ENCODE assay signal across 8 cellular contexts in genomic region chr17:4215882-4216411, GRCh38. TPM values are rescaled to one million over a fixed set of nuclear protein-coding genes. Genes with fewer than 3 reads are reported as not detected.
DNase-seq lines count a peak whose midpoint lies in the region; ATAC-seq and TF ChIP-seq lines count a peak whose summit lies in the region.

No MANE protein-coding gene starts in this region.

- H3K4me3 ChIP-seq in right atrium auricular region (no peak overlapping the region), heart right ventricle (no peak overlapping the region), vagina (no peak overlapping the region)

- H3K4me1 ChIP-seq in right atrium auricular region, result peaks cover 0 to 10% of the 10 kb centered on the region in 2 donors
- peaks cover 0 to 38% (median 25%) of the 10 kb centered on the region in 9 donors for H3K4me1 ChIP-seq in heart right ventricle
- H3K4me1 ChIP-seq in vagina, result peaks cover 36% of the 10 kb centered on the region

- peak overlapping the region in 1 of 2 donors; percentile 8 for H3K27ac ChIP-seq in right atrium auricular region
- H3K27ac ChIP-seq in heart right ventricle, result peak overlapping the region in 7 of 10 donors; percentile 7 to 83 (median 60)
- peak overlapping the region; percentile 1 for H3K27ac ChIP-seq in vagina

- TF ChIP-seq CTCF in right atrium auricular region (IDR thresholded peaks at IDR 0.05), result no peak
- no peak for TF ChIP-seq CTCF in heart right ventricle (IDR thresholded peaks at IDR 0.05)
- TF ChIP-seq CTCF in vagina (IDR thresholded peaks at IDR 0.05), result no peak

- H3K27me3 ChIP-seq in right atrium auricular region (no peaks in the 10 kb centered on the region), heart right ventricle (no peaks in the 10 kb centered on the region), vagina (no peaks in the 10 kb centered on the region)

- H3K36me3 ChIP-seq in right atrium auricular region, result peaks cover 7% of the 10 kb centered on the region
- H3K36me3 ChIP-seq in heart right ventricle, result peaks cover 0 to 55% (median 9%) of the 10 kb centered on the region in 9 donors
- H3K36me3 ChIP-seq in vagina, result no peaks in the 10 kb centered on the region

- no peak for TF ChIP-seq POLR2A in vagina (IDR thresholded peaks at IDR 0.05)

- intact Hi-C loops in Right ventricle myocardium superior (cut with DNase I) (loop anchor here (2.0 to 5.0 kb wide), 3 partner anchors 86 to 197 kb away; partner anchors contain the start of gene UBE2G1), heart right ventricle (cut with DNase I) (loop anchor here (1.0 to 10.0 kb wide), 12 partner anchors 46 to 409 kb away; partner anchors contain the start of genes UBE2G1 (in 4 of the 10) and ANKFY1 (in 3 of the 10)), vagina (cut with DNase I) (loop anchor here (2.0 kb wide), 2 partner anchors 189 to 197 kb away; no protein-coding TSS in a partner anchor)

- no peaks in the 10 kb centered on the region for H3K9me3 ChIP-seq in right atrium auricular region
- no peaks in the 10 kb centered on the region for H3K9me3 ChIP-seq in heart right ventricle
- no peaks in the 10 kb centered on the region for H3K9me3 ChIP-seq in vagina

- 66 to 70% methylated on average over 6 of the region's 6 CpGs for WGBS in heart right ventricle, 2 donors

- DNase-seq in Right ventricle myocardium superior, result no peak
- DNase-seq in right atrium auricular region (ENCODE audit: low spot score), result no peak
- peak; percentile 56 for DNase-seq in NCI-H82 (lab: John Stamatoyannopoulos, UW)
- DNase-seq in heart right ventricle, result no peak
- DNase-seq in vagina (ENCODE audit: extremely low spot score in 2 of 2), result no peak

- ATAC-seq in Right ventricle myocardium superior (ENCODE audit: poor library complexity), result peak; percentile 6
- ATAC-seq in heart right ventricle, result peak in 2 of 8 donors; percentile 42 to 44
- no peak for ATAC-seq in esophagus mucosa
- no peak for ATAC-seq in GM21737 (IDR thresholded peaks at IDR 0.05; ENCODE audit: unreplicated experiment)
- no peak for ATAC-seq in GM21367 (IDR thresholded peaks at IDR 0.05; ENCODE audit: unreplicated experiment)

RNA-seq across cellular contexts. Expression of gene ANKFY1, which starts 47.8 kb away (rescaled TPM):
- total RNA-seq in Right ventricle myocardium superior, result 25.7 TPM
- total RNA-seq in right atrium auricular region, result 10 to 100 TPM; 13.9 to 16.7 TPM
- total RNA-seq in heart right ventricle, result 10 to 100 TPM; 18.7 to 34.4 (median 24.4) TPM
- 10 to 100 TPM in 1 of 2 donors, 1 to 10 TPM in 1; 8.6 to 12.8 TPM for polyA plus RNA-seq in heart right ventricle
- 44.2 TPM for total RNA-seq in vagina
- 31.6 TPM for total RNA-seq in esophagus mucosa
